In the genomic region with DNA sequence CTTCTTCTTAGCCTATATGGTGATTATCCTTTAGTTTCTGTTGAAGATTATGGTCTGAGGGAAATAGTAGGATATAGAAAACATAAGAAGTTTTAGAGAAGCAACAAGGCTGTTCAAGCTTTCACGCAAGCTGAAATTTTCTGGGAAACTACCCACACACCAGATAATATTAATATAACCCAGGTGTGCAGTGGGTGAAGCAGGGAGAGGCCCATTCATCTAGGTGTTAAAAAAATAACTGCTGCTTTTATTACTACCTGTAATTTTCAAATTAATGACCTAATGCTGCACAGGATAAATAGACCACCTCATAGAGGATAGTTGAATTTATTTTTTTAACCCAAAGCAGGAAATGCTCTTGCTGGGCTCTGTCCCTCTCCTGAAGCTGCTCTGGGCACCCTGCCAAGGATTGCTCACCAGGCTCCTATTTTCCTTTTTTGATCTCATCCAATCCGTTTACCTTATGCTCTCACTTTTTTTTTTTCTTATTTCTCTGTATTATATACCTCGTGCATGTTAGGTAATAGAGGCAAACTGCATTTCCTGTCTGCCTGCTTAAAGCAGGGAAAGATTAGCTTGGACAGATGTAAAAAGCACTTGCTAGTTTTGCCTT, we compare ENCODE assay signal across 7 cellular contexts.
DNase-seq lines count a peak whose midpoint lies in the region; ATAC-seq and TF ChIP-seq lines count a peak whose summit lies in the region.

No MANE protein-coding gene starts in this region.

- DNase-seq in HT1080 (ENCODE audit: low read depth) (peak; percentile 94), NCI-H774 (lab: John Stamatoyannopoulos, UW) (peak; percentile 76), cerebellum (ENCODE audit: low spot score) (peak; percentile 70), 8988T (no peak)

- H3K36me3 Mint-ChIP-seq in nephron (ENCODE audit: low read depth): peaks cover 22% of the 10 kb centered on the region

- peaks cover 4% of the 10 kb centered on the region for H3K9me3 Mint-ChIP-seq in nephron

- TF ChIP-seq CTCF in nephron (IDR thresholded peaks at IDR 0.05; ENCODE audit: unreplicated experiment in 3 of 3): no peak

- ATAC-seq in GM19035 (IDR thresholded peaks at IDR 0.05; ENCODE audit: unreplicated experiment) (no peak), HG03571 (IDR thresholded peaks at IDR 0.05; ENCODE audit: unreplicated experiment) (no peak)

- peak overlapping the region; percentile 38 to 80 (median 43) for H3K27ac Mint-ChIP-seq in nephron

- peaks cover 31% of the 10 kb centered on the region for H3K4me1 Mint-ChIP-seq in nephron

- no peak overlapping the region for H3K4me3 Mint-ChIP-seq in nephron

- H3K27me3 Mint-ChIP-seq in nephron (ENCODE audit: low read depth): no peaks in the 10 kb centered on the region
